In genomic region chr2:85711578-85712060, GRCh38 we compare ENCODE assay signal across 1 cellular context.
TF ChIP-seq lines count a peak whose summit lies in the region.

No MANE protein-coding gene starts in this region.

TF ChIP-seq in HepG2, 621 proteins besides CTCF, POLR2A, EP300 and RAD21:
- no peak for TF ChIP-seq ZFAT (CRISPR knock-in tag; conservative IDR thresholded peaks at IDR 0.05)
- no peak for TF ChIP-seq ZFP41 (CRISPR knock-in tag; IDR thresholded peaks at IDR 0.05; ENCODE audit: borderline replicate concordance)
- no peak for TF ChIP-seq GZF1 (CRISPR knock-in tag; IDR thresholded peaks at IDR 0.05)
- TF ChIP-seq MYNN (CRISPR knock-in tag; IDR thresholded peaks at IDR 0.05; ENCODE audit: low read depth), result no peak
- TF ChIP-seq FOXO4 (CRISPR knock-in tag; conservative IDR thresholded peaks at IDR 0.05), result no peak
- TF ChIP-seq SIX1 (CRISPR knock-in tag; IDR thresholded peaks at IDR 0.05; ENCODE audit: borderline replicate concordance), result no peak
- TF ChIP-seq JUNB (CRISPR knock-in tag; IDR thresholded peaks at IDR 0.05; ENCODE audit: borderline replicate concordance), result no peak
- no peak for TF ChIP-seq ARNTL (CRISPR knock-in tag; IDR thresholded peaks at IDR 0.05)
- TF ChIP-seq, protein P1, sequence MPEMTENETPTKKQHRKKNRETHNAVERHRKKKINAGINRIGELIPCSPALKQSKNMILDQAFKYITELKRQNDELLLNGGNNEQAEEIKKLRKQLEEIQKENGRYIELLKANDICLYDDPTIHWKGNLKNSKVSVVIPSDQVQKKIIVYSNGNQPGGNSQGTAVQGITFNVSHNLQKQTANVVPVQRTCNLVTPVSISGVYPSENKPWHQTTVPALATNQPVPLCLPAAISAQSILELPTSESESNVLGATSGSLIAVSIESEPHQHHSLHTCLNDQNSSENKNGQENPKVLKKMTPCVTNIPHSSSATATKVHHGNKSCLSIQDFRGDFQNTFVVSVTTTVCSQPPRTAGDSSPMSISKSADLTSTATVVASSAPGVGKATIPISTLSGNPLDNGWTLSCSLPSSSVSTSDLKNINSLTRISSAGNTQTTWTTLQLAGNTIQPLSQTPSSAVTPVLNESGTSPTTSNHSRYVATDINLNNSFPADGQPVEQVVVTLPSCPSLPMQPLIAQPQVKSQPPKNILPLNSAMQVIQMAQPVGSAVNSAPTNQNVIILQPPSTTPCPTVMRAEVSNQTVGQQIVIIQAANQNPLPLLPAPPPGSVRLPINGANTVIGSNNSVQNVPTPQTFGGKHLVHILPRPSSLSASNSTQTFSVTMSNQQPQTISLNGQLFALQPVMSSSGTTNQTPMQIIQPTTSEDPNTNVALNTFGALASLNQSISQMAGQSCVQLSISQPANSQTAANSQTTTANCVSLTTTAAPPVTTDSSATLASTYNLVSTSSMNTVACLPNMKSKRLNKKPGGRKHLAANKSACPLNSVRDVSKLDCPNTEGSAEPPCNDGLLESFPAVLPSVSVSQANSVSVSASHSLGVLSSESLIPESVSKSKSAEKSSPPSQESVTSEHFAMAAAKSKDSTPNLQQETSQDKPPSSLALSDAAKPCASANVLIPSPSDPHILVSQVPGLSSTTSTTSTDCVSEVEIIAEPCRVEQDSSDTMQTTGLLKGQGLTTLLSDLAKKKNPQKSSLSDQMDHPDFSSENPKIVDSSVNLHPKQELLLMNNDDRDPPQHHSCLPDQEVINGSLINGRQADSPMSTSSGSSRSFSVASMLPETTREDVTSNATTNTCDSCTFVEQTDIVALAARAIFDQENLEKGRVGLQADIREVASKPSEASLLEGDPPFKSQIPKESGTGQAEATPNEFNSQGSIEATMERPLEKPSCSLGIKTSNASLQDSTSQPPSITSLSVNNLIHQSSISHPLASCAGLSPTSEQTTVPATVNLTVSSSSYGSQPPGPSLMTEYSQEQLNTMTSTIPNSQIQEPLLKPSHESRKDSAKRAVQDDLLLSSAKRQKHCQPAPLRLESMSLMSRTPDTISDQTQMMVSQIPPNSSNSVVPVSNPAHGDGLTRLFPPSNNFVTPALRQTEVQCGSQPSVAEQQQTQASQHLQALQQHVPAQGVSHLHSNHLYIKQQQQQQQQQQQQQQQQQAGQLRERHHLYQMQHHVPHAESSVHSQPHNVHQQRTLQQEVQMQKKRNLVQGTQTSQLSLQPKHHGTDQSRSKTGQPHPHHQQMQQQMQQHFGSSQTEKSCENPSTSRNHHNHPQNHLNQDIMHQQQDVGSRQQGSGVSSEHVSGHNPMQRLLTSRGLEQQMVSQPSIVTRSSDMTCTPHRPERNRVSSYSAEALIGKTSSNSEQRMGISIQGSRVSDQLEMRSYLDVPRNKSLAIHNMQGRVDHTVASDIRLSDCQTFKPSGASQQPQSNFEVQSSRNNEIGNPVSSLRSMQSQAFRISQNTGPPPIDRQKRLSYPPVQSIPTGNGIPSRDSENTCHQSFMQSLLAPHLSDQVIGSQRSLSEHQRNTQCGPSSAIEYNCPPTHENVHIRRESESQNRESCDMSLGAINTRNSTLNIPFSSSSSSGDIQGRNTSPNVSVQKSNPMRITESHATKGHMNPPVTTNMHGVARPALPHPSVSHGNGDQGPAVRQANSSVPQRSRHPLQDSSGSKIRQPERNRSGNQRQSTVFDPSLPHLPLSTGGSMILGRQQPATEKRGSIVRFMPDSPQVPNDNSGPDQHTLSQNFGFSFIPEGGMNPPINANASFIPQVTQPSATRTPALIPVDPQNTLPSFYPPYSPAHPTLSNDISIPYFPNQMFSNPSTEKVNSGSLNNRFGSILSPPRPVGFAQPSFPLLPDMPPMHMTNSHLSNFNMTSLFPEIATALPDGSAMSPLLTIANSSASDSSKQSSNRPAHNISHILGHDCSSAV (CRISPR knock-in tag; IDR thresholded peaks at IDR 0.05; ENCODE audit: borderline replicate concordance), result no peak
- TF ChIP-seq ZFP1 (CRISPR knock-in tag; IDR thresholded peaks at IDR 0.05), result no peak
- TF ChIP-seq, protein P2, sequence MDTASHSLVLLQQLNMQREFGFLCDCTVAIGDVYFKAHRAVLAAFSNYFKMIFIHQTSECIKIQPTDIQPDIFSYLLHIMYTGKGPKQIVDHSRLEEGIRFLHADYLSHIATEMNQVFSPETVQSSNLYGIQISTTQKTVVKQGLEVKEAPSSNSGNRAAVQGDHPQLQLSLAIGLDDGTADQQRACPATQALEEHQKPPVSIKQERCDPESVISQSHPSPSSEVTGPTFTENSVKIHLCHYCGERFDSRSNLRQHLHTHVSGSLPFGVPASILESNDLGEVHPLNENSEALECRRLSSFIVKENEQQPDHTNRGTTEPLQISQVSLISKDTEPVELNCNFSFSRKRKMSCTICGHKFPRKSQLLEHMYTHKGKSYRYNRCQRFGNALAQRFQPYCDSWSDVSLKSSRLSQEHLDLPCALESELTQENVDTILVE (CRISPR knock-in tag; IDR thresholded peaks at IDR 0.05), result no peak
- no peak for TF ChIP-seq MEF2D (CRISPR knock-in tag; IDR thresholded peaks at IDR 0.05)
- TF ChIP-seq, protein P3, sequence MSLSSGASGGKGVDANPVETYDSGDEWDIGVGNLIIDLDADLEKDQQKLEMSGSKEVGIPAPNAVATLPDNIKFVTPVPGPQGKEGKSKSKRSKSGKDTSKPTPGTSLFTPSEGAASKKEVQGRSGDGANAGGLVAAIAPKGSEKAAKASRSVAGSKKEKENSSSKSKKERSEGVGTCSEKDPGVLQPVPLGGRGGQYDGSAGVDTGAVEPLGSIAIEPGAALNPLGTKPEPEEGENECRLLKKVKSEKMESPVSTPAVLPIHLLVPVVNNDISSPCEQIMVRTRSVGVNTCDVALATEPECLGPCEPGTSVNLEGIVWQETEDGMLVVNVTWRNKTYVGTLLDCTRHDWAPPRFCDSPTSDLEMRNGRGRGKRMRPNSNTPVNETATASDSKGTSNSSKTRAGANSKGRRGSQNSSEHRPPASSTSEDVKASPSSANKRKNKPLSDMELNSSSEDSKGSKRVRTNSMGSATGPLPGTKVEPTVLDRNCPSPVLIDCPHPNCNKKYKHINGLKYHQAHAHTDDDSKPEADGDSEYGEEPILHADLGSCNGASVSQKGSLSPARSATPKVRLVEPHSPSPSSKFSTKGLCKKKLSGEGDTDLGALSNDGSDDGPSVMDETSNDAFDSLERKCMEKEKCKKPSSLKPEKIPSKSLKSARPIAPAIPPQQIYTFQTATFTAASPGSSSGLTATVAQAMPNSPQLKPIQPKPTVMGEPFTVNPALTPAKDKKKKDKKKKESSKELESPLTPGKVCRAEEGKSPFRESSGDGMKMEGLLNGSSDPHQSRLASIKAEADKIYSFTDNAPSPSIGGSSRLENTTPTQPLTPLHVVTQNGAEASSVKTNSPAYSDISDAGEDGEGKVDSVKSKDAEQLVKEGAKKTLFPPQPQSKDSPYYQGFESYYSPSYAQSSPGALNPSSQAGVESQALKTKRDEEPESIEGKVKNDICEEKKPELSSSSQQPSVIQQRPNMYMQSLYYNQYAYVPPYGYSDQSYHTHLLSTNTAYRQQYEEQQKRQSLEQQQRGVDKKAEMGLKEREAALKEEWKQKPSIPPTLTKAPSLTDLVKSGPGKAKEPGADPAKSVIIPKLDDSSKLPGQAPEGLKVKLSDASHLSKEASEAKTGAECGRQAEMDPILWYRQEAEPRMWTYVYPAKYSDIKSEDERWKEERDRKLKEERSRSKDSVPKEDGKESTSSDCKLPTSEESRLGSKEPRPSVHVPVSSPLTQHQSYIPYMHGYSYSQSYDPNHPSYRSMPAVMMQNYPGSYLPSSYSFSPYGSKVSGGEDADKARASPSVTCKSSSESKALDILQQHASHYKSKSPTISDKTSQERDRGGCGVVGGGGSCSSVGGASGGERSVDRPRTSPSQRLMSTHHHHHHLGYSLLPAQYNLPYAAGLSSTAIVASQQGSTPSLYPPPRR (CRISPR knock-in tag; IDR thresholded peaks at IDR 0.05; ENCODE audit: borderline replicate concordance), result no peak
- no peak for TF ChIP-seq ZHX2 (IDR thresholded peaks at IDR 0.05; ENCODE audit: low read depth)
- TF ChIP-seq ZHX2 (CRISPR knock-in tag; IDR thresholded peaks at IDR 0.05; ENCODE audit: borderline replicate concordance), result no peak
- no peak for TF ChIP-seq ZNF616 (CRISPR knock-in tag; IDR thresholded peaks at IDR 0.05; ENCODE audit: low read depth)
- TF ChIP-seq, protein P4, sequence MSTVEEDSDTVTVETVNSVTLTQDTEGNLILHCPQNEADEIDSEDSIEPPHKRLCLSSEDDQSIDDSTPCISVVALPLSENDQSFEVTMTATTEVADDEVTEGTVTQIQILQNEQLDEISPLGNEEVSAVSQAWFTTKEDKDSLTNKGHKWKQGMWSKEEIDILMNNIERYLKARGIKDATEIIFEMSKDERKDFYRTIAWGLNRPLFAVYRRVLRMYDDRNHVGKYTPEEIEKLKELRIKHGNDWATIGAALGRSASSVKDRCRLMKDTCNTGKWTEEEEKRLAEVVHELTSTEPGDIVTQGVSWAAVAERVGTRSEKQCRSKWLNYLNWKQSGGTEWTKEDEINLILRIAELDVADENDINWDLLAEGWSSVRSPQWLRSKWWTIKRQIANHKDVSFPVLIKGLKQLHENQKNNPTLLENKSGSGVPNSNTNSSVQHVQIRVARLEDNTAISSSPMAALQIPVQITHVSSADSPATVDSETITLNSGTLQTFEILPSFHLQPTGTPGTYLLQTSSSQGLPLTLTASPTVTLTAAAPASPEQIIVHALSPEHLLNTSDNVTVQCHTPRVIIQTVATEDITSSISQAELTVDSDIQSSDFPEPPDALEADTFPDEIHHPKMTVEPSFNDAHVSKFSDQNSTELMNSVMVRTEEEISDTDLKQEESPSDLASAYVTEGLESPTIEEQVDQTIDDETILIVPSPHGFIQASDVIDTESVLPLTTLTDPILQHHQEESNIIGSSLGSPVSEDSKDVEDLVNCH (CRISPR knock-in tag; IDR thresholded peaks at IDR 0.05), result no peak
- TF ChIP-seq HBP1 (CRISPR knock-in tag; IDR thresholded peaks at IDR 0.05; ENCODE audit: low read depth), result no peak
- no peak for TF ChIP-seq ZNF839 (CRISPR knock-in tag; IDR thresholded peaks at IDR 0.05; ENCODE audit: borderline replicate concordance)
- TF ChIP-seq E2F1 (CRISPR knock-in tag; IDR thresholded peaks at IDR 0.05), result no peak
